10 cellular contexts compared by ENCODE assay signal in genomic region chr2:240893363-240893828, GRCh38. TPM values are rescaled to one million over a fixed set of nuclear protein-coding genes. Genes with fewer than 3 reads are reported as not detected.
A peak's percentile ranks its signal among the peaks of the same experiment; 100 is the strongest.
DNase-seq lines count a peak whose midpoint lies in the region; ATAC-seq and TF ChIP-seq lines count a peak whose summit lies in the region.
"Had no signal": no experiment of that assay in that cellular context is flagged by ENCODE, and none has a peak within 500 bp of the region (broad histone marks: within the 10 kb centered on the region; RNA-seq: fewer than 3 reads in every experiment).

No MANE protein-coding gene starts in this region.

- POLR2A ChIA-PET in WTC11 (lab: Charles Lee) = no interaction called here

- peaks cover 7% of the 10 kb centered on the region for H3K27me3 ChIP-seq in kidney epithelial cell (ENCODE audit: control insufficient read depth, insufficient read depth, low read length)

- no peak overlapping the region for H3K27ac Mint-ChIP-seq in WTC11
- H3K27ac Mint-ChIP-seq: CD4-positive, alpha-beta T cell; T-cell had no signal

- DNase-seq in activated T-cell treated with anti-CD3 and anti-CD28 coated beads for 24 hours (ENCODE audit: low read depth) (peak; percentile 65), WTC11 (ENCODE audit: low spot score) (no peak), kidney epithelial cell (ENCODE audit: low read depth) (peak; percentile 26), COLO829 (ENCODE audit: low spot score) (no peak), GM13977 (ENCODE audit: low spot score) (no peak)
- DNase-seq in activated T-cell treated with anti-CD3 and anti-CD28 coated beads, Interleukin-2, amount 50 U/mL, for 1 hour = no peak
- peak; percentile 34 for DNase-seq in stimulated activated CD8-positive, alpha-beta memory T cell treated with anti-CD3 and anti-CD28 coated beads, Interleukin-7, amount 100 ng/mL, for 24 hours (ENCODE audit: low read depth)

- H3K27me3 Mint-ChIP-seq in WTC11 (ENCODE audit: low read depth) = no peaks in the 10 kb centered on the region
- H3K27me3 Mint-ChIP-seq: CD4-positive, alpha-beta T cell had no signal

- no peaks in the 10 kb centered on the region for H3K36me3 ChIP-seq in kidney epithelial cell (ENCODE audit: control insufficient read depth, insufficient read depth, low read length)

- TF ChIP-seq CTCF in WTC11 (IDR thresholded peaks at IDR 0.05) = no peak
- TF ChIP-seq CTCF in kidney epithelial cell (IDR thresholded peaks at IDR 0.05; ENCODE audit: insufficient read depth, low read length, poor library complexity, severe bottlenecking) = peak; percentile 24
- TF ChIP-seq CTCF in GM13977 (IDR thresholded peaks at IDR 0.05; ENCODE audit: extremely low read depth, insufficient read depth, missing control alignments) = no peak

- no peaks in the 10 kb centered on the region for H3K9me3 Mint-ChIP-seq in WTC11
- H3K9me3 Mint-ChIP-seq: CD4-positive, alpha-beta T cell; T-cell had no signal

- CTCF ChIA-PET in WTC11 (lab: Charles Lee) = interaction anchor here (0.8 to 1.6 kb wide), 4 partner anchors 21 to 90 kb away, joined by 3 to 5 read pairs (median 4); no protein-coding TSS in a partner anchor

- in situ Hi-C loops in GM13977 (cut with MboI; ENCODE audit: low pct_unique_long_range_greater_than_20kb, low sequenced_read_pairs, unreplicated experiment) = no loop called here

- H3K4me3 Mint-ChIP-seq in WTC11 = no peak overlapping the region
- H3K4me3 Mint-ChIP-seq: CD4-positive, alpha-beta T cell; T-cell had no signal

- H3K4me3 ChIP-seq in kidney epithelial cell (ENCODE audit: low read depth, low read length) = no peak overlapping the region

- ATAC-seq in WTC11 = no peak; the same call in 1 of the 2 replicates
- ATAC-seq in GM21390 (IDR thresholded peaks at IDR 0.05; ENCODE audit: unreplicated experiment) = no peak

- H3K4me1 Mint-ChIP-seq in WTC11 = no peaks in the 10 kb centered on the region

- H3K36me3 Mint-ChIP-seq in WTC11 = no peaks in the 10 kb centered on the region
- H3K36me3 Mint-ChIP-seq: T-cell had no signal

TF ChIP-seq in WTC11, 78 proteins besides CTCF, POLR2A, EP300 and RAD21:
- TF ChIP-seq FOXP1 (CRISPR knock-in tag; IDR thresholded peaks at IDR 0.05; ENCODE audit: borderline replicate concordance) = 0 out of 2 replicates have a peak, but pooled peaks have one; percentile 17
- TF ChIP-seq ZNF263 (CRISPR knock-in tag; IDR thresholded peaks at IDR 0.05; ENCODE audit: low read depth) = no peak
TF ChIP-seq in WTC11: peak in this region for 1.

RNA-seq across cellular contexts. Expression of gene MAB21L4, which starts 2.6 kb away (rescaled TPM):
- total RNA-seq in WTC11 (2021) (not detected in 3 replicates), kidney epithelial cell (2.1 and 2.5 TPM in 2 replicates)
- total RNA-seq: CD4-positive, alpha-beta T cell; T-cell had no signal

RNA-seq across cellular contexts. Expression of gene CROCC2, which starts 12.7 kb away (rescaled TPM):
- total RNA-seq in WTC11 (2021) (not detected in 3 replicates), kidney epithelial cell (not detected in 2 replicates)
- total RNA-seq: CD4-positive, alpha-beta T cell; T-cell had no signal

RNA-seq across cellular contexts. Expression of gene AGXT, which starts 24.8 kb away (rescaled TPM):
- total RNA-seq in WTC11 (2021) = 0.16 to 0.37 TPM (median 0.24 TPM) in 3 replicates
- 0.25 TPM in 1 of 2 replicates, not detected in the other for total RNA-seq in kidney epithelial cell
- total RNA-seq: CD4-positive, alpha-beta T cell had no signal

Comparison
In these comparisons a context has a peak if more than half of its experiments do, and no peak if none do; other contexts are left out.
1. DNase-seq: peak in activated T-cell treated with anti-CD3 and anti-CD28 coated beads for 24 hours (single experiment), kidney epithelial cell (single experiment) and stimulated activated CD8-positive, alpha-beta memory T cell treated with anti-CD3 and anti-CD28 coated beads, Interleukin-7, amount 100 ng/mL, for 24 hours (single experiment); none in activated T-cell treated with anti-CD3 and anti-CD28 coated beads, Interleukin-2, amount 50 U/mL, for 1 hour (single experiment), WTC11 (single experiment), COLO829 (single experiment) and GM13977 (single experiment).